8 cellular contexts compared by ENCODE assay signal in genomic region chr14:74425525-74426201, GRCh38. TPM values are rescaled to one million over a fixed set of nuclear protein-coding genes. Genes with fewer than 3 reads are reported as not detected.
A peak's percentile ranks its signal among the peaks of the same experiment; 100 is the strongest.
DNase-seq lines count a peak whose midpoint lies in the region; ATAC-seq and TF ChIP-seq lines count a peak whose summit lies in the region.

No MANE protein-coding gene starts in this region.

- POLR2A ChIA-PET in SK-N-SH (lab: Yijun Ruan, JAX), result no interaction called here

- no peaks in the 10 kb centered on the region for H3K9me2 ChIP-seq in SK-N-SH

- H3K27ac ChIP-seq in SK-N-SH (ENCODE audit: low read depth in 2 of 2, low read length in 1 of 2), result no peak overlapping the region

- no peak for TF ChIP-seq CTCF in SK-N-SH (IDR thresholded peaks at IDR 0.05)

- H3K4me1 ChIP-seq in SK-N-SH (ENCODE audit: control insufficient read depth in 1 of 2, insufficient read depth in 2 of 2, low read depth in 1 of 2, low read length in 1 of 2), result no peaks in the 10 kb centered on the region; a peak in 1 of 4 replicates

- no peaks in the 10 kb centered on the region for H3K9me3 ChIP-seq in SK-N-SH

- H3K36me3 ChIP-seq in SK-N-SH (replicated peaks in 1 of 2; ENCODE audit: control insufficient read depth in 1 of 2, insufficient read depth in 2 of 2, low read length in 1 of 2), result no peaks in the 10 kb centered on the region

- H4K20me1 ChIP-seq in SK-N-SH (ENCODE audit: insufficient read depth), result no peaks in the 10 kb centered on the region

- peak overlapping the region in 1 of 2 experiments; percentile 31; a peak in 1 of 4 replicates for H3K4me3 ChIP-seq in SK-N-SH (ENCODE audit: low read depth in 2 of 2, low read length in 1 of 2)

- H3K79me2 ChIP-seq in SK-N-SH (ENCODE audit: insufficient read depth), result no peaks in the 10 kb centered on the region

- peak in 1 of 2 experiments; percentile 42; a peak in 1 of 4 replicates for TF ChIP-seq EP300 in SK-N-SH (IDR thresholded peaks at IDR 0.05; ENCODE audit: borderline replicate concordance in 1 of 2, low read depth in 1 of 2, low read length in 1 of 2)

- ATAC-seq in GM21515 (IDR thresholded peaks at IDR 0.05; ENCODE audit: unreplicated experiment), result no peak

- no peaks in the 10 kb centered on the region for H3F3A ChIP-seq in SK-N-SH (replicated peaks; ENCODE audit: insufficient read depth)

- H3K4me2 ChIP-seq in SK-N-SH, result no peak overlapping the region; the same call in 1 of the 2 replicates

- H3K9ac ChIP-seq in SK-N-SH, result no peak overlapping the region

- CTCF ChIA-PET in SK-N-SH (lab: Yijun Ruan, JAX), result interaction anchor here (1.1 to 2.6 kb wide), 4 partner anchors 12 to 183 kb away, joined by 3 to 6 read pairs (median 4); no protein-coding TSS in a partner anchor

- 13% methylated on average over 6 of the region's 66 CpGs for WGBS in SK-N-SH (ENCODE audit: low lambda C conversion rate)

- H2AFZ ChIP-seq in SK-N-SH (ENCODE audit: low read depth), result no peak overlapping the region

- TF ChIP-seq RAD21 in SK-N-SH (IDR thresholded peaks at IDR 0.05; ENCODE audit: low read length), result no peak

- H3K27me3 ChIP-seq in SK-N-SH (ENCODE audit: insufficient read depth), result peaks cover 1% of the 10 kb centered on the region

- DNase-seq in Daoy (ENCODE audit: low read depth), result peak; percentile 66
- DNase-seq in SK-N-SH, result peak; percentile 83
- DNase-seq in activated naive CD8-positive, alpha-beta T cell treated with anti-CD3 and anti-CD28 coated beads, Interleukin-2, amount 50 U/mL, for 16 hours (ENCODE audit: low read depth, low spot score), result peak; percentile 14
- peak; percentile 33 for DNase-seq in kidney tubule cell (ENCODE audit: low spot score)
- DNase-seq in stimulated activated CD8-positive, alpha-beta memory T cell treated with anti-CD3 and anti-CD28 coated beads, Interleukin-7, amount 100 ng/mL, for 1 hour (ENCODE audit: low read depth in 2 of 2), result peak; percentile 20 to 28
- no peak for DNase-seq in putamen (ENCODE audit: low spot score)
- DNase-seq in DMS79 (lab: John Stamatoyannopoulos, UW), result no peak

TF ChIP-seq in SK-N-SH, 30 proteins besides CTCF, POLR2A, EP300 and RAD21:
- no peak for TF ChIP-seq EZH2phosphoT487 (IDR thresholded peaks at IDR 0.05; ENCODE audit: borderline replicate concordance, low read depth)
- TF ChIP-seq REST (IDR thresholded peaks at IDR 0.05; ENCODE audit: low read depth, low read length), result peak; percentile 94

RNA-seq across cellular contexts. Expression of gene SYNDIG1L, which starts 0.3 kb away (rescaled TPM):
- total RNA-seq in Daoy (2014; rRNA removed; shearing (Covaris generic)), result not detected in 2 replicates
- polyA plus RNA-seq in SK-N-SH (2012; rRNA removed), result not detected in 2 replicates
- not detected in 2 replicates for polyA plus RNA-seq in SK-N-SH (2012; cell fraction: cytosol; rRNA removed)
- not detected in 2 replicates for polyA plus RNA-seq in SK-N-SH (2012; cell fraction: nucleus; rRNA removed)

Comparison
In these comparisons a context has a peak if more than half of its experiments do, and no peak if none do; other contexts are left out.
1. DNase-seq: peak in Daoy (single experiment), SK-N-SH (single experiment), activated naive CD8-positive, alpha-beta T cell treated with anti-CD3 and anti-CD28 coated beads, Interleukin-2, amount 50 U/mL, for 16 hours (single experiment), kidney tubule cell (single experiment) and stimulated activated CD8-positive, alpha-beta memory T cell treated with anti-CD3 and anti-CD28 coated beads, Interleukin-7, amount 100 ng/mL, for 1 hour (2 of 2); none in putamen (single experiment) and DMS79 (single experiment).